ENCODE assay signal across 8 cellular contexts in genomic region chr2:70143314-70144150, GRCh38. TPM values are rescaled to one million over a fixed set of nuclear protein-coding genes. Genes with fewer than 3 reads are reported as not detected.
DNase-seq lines count a peak whose midpoint lies in the region; ATAC-seq and TF ChIP-seq lines count a peak whose summit lies in the region.

No MANE protein-coding gene starts in this region.

- intact Hi-C loops in dorsolateral prefrontal cortex (cut with DNase I) = loop anchor here in 1 of 2 donors (2.0 kb wide), 1 partner anchor 47 kb away; the partner anchor contains the start of gene C2orf42

- no peak for TF ChIP-seq CTCF in VCaP (conservative IDR thresholded peaks at IDR 0.05)
- no peak for TF ChIP-seq CTCF in dorsolateral prefrontal cortex (IDR thresholded peaks at IDR 0.05 in 54 of 56, conservative IDR thresholded peaks at IDR 0.05 in 2 of 56; ENCODE audit: low read depth in 1 of 56, partially characterized antibody in 56 of 56)

- H3K27ac ChIP-seq in VCaP (peak overlapping the region; percentile 94), dorsolateral prefrontal cortex (peak overlapping the region; percentile 90 to 100 (median 100)), temporal lobe (ENCODE audit: low read depth, low read length) (peak overlapping the region; percentile 99)

- ATAC-seq in HG03135 (IDR thresholded peaks at IDR 0.05; ENCODE audit: unreplicated experiment) = no peak

- DNase-seq in ELR (ENCODE audit: low read depth) (peak; percentile 67), KG1 (lab: John Stamatoyannopoulos, UW) (peak; percentile 46), dorsolateral prefrontal cortex (peak in 2 of 10 donors; percentile 15 to 33), medulla oblongata (ENCODE audit: extremely low spot score) (peak; percentile 70), NCI-H1105 treated with DMSO at 0.1 percent for 48 hours (lab: John Stamatoyannopoulos, UW) (no peak)

- peak overlapping the region; percentile 38 to 88 (median 74) for H3K4me3 ChIP-seq in dorsolateral prefrontal cortex

- no peaks in the 10 kb centered on the region for H3K27me3 ChIP-seq in dorsolateral prefrontal cortex

RNA-seq across cellular contexts. Expression of gene C2orf42, which starts 47.3 kb away (rescaled TPM):
- total RNA-seq in dorsolateral prefrontal cortex (10 to 100 TPM; 20.6 to 44.6 (median 32.0) TPM), temporal lobe (14.5 TPM)

RNA-seq across cellular contexts. Expression of gene PCBP1, which starts 56.3 kb away (rescaled TPM):
- 100 to 1,000 TPM; 118 to 237 (median 174) TPM for total RNA-seq in dorsolateral prefrontal cortex
- total RNA-seq in temporal lobe = 36.6 TPM
